ENCODE assay signal across 11 cellular contexts in genomic region chr10:125820705-125821104, GRCh38. TPM values are rescaled to one million over a fixed set of nuclear protein-coding genes. Genes with fewer than 3 reads are reported as not detected.
A peak's percentile ranks its signal among the peaks of the same experiment; 100 is the strongest.
DNase-seq lines count a peak whose midpoint lies in the region; ATAC-seq and TF ChIP-seq lines count a peak whose summit lies in the region.
"Had no signal": no experiment of that assay in that cellular context is flagged by ENCODE, and none has a peak within 500 bp of the region (broad histone marks: within the 10 kb centered on the region; RNA-seq: fewer than 3 reads in every experiment).

No MANE protein-coding gene starts in this region.

- in situ Hi-C loops in GM13976 (cut with MboI; ENCODE audit: low sequenced_read_pairs, unreplicated experiment): no loop called here

- ATAC-seq in GM19351 (IDR thresholded peaks at IDR 0.05; ENCODE audit: unreplicated experiment) (peak; percentile 65), HG02885 (IDR thresholded peaks at IDR 0.05; ENCODE audit: poor library complexity, unreplicated experiment) (peak; percentile 52)
- ATAC-seq: activated naive CD4-positive, alpha-beta T cell treated with anti-CD3 and anti-CD28 coated beads, Interleukin-2, amount 50 U/mL, for 72 hours had no signal

- no peak for TF ChIP-seq CTCF in GM13976 (IDR thresholded peaks at IDR 0.05; ENCODE audit: borderline replicate concordance, control extremely low read depth, extremely low read depth, insufficient read depth, missing control alignments)

- peak; percentile 51 for DNase-seq in GM13976 (ENCODE audit: low spot score)
- DNase-seq in NCI-H69 (lab: John Stamatoyannopoulos, UW): peak; percentile 9
- DNase-seq in cerebellum (ENCODE audit: low spot score): no peak
- no peak for DNase-seq in dermis blood vessel endothelial cell
- DNase-seq in ureter (ENCODE audit: low spot score): no peak
- DNase-seq in HUDEP-2 (lab: John Stamatoyannopoulos, UW; ENCODE audit: unreplicated experiment in 76 of 76): no peak
- DNase-seq: KBM-7, T-helper 9 cell had no signal

RNA-seq across cellular contexts. Expression of gene UROS, which starts 2.4 kb away (rescaled TPM):
- 53.4 TPM for total RNA-seq in cerebellum
- total RNA-seq in dermis blood vessel endothelial cell: 47.1 and 48.3 TPM in 2 replicates
- total RNA-seq in ureter: 49.4 TPM

RNA-seq across cellular contexts. Expression of gene BCCIP, which starts 2.6 kb away (rescaled TPM):
- 35.2 TPM for total RNA-seq in cerebellum
- 46.1 and 61.8 TPM in 2 replicates for total RNA-seq in dermis blood vessel endothelial cell
- total RNA-seq in ureter: 58.7 TPM

RNA-seq across cellular contexts. Expression of gene MMP21, which starts 45.1 kb away (rescaled TPM):
- 0.09 TPM for total RNA-seq in cerebellum
- 0.34 and 0.65 TPM in 2 replicates for total RNA-seq in dermis blood vessel endothelial cell
- not detected for total RNA-seq in ureter
- total RNA-seq: activated naive CD4-positive, alpha-beta T cell treated with anti-CD3 and anti-CD28 coated beads, Interleukin-2, amount 50 U/mL, for 72 hours had no signal

Comparison
In these comparisons a context has a peak if more than half of its experiments do, and no peak if none do; other contexts are left out.
1. DNase-seq: peak in GM13976 (single experiment) and NCI-H69 (single experiment); none in cerebellum (single experiment), dermis blood vessel endothelial cell (single experiment), ureter (single experiment) and HUDEP-2 (0 of 76).